In the genomic region with DNA sequence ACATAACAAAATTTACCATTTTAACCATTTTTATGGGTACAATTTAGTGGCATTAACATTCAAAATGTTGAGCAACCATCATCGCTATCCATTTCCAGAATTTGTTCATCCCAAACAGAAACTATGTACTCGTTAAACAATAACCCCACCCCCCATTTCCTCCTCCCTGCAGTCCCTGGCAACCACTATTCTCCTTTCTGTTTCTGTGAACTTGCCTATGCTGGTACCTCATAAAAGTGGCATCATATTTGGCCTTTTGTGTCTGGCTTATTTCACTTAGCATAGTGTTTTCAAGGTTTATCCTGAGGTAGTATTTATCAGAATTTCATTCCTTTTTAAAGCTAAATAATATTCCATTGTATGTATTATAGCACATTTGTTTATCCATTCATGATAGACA, we compare ENCODE assay signal across 10 cellular contexts. TPM values are rescaled to one million over a fixed set of nuclear protein-coding genes. Genes with fewer than 3 reads are reported as not detected.
"Had no signal": no experiment of that assay in that cellular context is flagged by ENCODE, and none has a peak within 500 bp of the region (broad histone marks: within the 10 kb centered on the region; RNA-seq: fewer than 3 reads in every experiment).

No MANE protein-coding gene starts in this region.

- H3K4me1 ChIP-seq: HAP-1 had no signal

- H2AFZ ChIP-seq: GM23248 had no signal

- H3K4me3 ChIP-seq: GM23248, HAP-1, K562 had no signal

- H3K9me3 ChIP-seq: HAP-1 had no signal

- FAIRE-seq: K562 had no signal

- ATAC-seq: HCT116, K562 had no signal

- H3K36me3 ChIP-seq: HAP-1 had no signal

- H3K27ac ChIP-seq: GM23248, HL-60 had no signal

- DNase-seq: GM23248, GOT3, H7, HFFc6, IMR-90, KG1 had no signal

- H3K9ac ChIP-seq: GM23248 had no signal

RNA-seq across cellular contexts. Expression of a gene that starts 32.4 kb away (rescaled TPM):
- total RNA-seq: IMR-90 had no signal
- polyA plus RNA-seq: IMR-90 had no signal
